ENCODE assay signal across 17 cellular contexts in genomic region chr14:20958946-20959345, GRCh38. TPM values are rescaled to one million over a fixed set of nuclear protein-coding genes. Genes with fewer than 3 reads are reported as not detected.
"Had no signal": no experiment of that assay in that cellular context is flagged by ENCODE, and none has a peak within 500 bp of the region (broad histone marks: within the 10 kb centered on the region; RNA-seq: fewer than 3 reads in every experiment).

No MANE protein-coding gene starts in this region.

RNA-seq across cellular contexts. Expression of gene RNASE2, which starts 3.7 kb away (rescaled TPM):
- total RNA-seq: mesothelial cell of epicardium; myocyte; natural killer cell treated with Interleukin-12 subunit alpha and Interleukin-12 subunit beta and Interleukin-15 and Interleukin-18, amount 100 ng/mL, for 72 hours; progenitor cell of endocrine pancreas; pulmonary artery endothelial cell; renal cortical epithelial cell; skeletal muscle tissue; smooth muscle cell had no signal

RNA-seq across cellular contexts. Expression of gene SLC39A2, which starts 40.1 kb away (rescaled TPM):
- total RNA-seq: kidney, left ventricle myocardium inferior, lung, mononuclear cell, myocyte, omental fat pad, progenitor cell of endocrine pancreas, pulmonary artery endothelial cell, renal cortical epithelial cell, right atrium auricular region, right lobe of liver, skeletal muscle tissue, temporal lobe, tibial nerve had no signal
